In the genomic region with DNA sequence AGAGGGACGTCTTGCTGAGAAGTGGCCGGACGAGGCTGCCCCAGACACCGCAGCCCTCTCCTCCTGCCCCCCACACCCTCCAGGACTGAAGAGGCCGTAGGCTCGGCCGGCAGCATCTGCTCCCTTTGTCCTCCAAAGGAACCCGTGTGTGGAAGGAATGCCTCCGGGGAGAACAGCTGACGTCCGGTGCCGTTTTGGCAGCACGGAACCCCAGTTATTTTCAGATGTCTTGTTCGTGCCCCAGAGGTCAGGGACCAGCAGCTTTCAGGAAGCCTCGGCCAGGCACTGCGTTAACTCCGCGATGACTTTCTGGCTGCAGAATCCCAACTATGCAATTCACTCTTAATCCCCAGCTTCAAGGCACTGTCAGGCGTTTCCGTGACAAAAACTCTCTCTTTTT, we compare ENCODE assay signal across 12 cellular contexts. TPM values are rescaled to one million over a fixed set of nuclear protein-coding genes. Genes with fewer than 3 reads are reported as not detected.
DNase-seq lines count a peak whose midpoint lies in the region; ATAC-seq and TF ChIP-seq lines count a peak whose summit lies in the region.
"Had no signal": no experiment of that assay in that cellular context is flagged by ENCODE, and none has a peak within 500 bp of the region (broad histone marks: within the 10 kb centered on the region; RNA-seq: fewer than 3 reads in every experiment).

No MANE protein-coding gene starts in this region.

- H3K9me1 ChIP-seq in IMR-90 (ENCODE audit: insufficient read depth, low read length): no peaks in the 10 kb centered on the region

- no peak overlapping the region for H3K14ac ChIP-seq in IMR-90 (replicated peaks; ENCODE audit: low read depth, low read length)

- no peak overlapping the region for H3K4ac ChIP-seq in IMR-90 (ENCODE audit: low read depth, low read length)

- no peak overlapping the region for H4K5ac ChIP-seq in IMR-90 (ENCODE audit: low read depth, low read length)

- BruUV-seq in IMR-90 (replicated peaks; lab: Mats Ljungman, UMichigan) (no TSS peak), PC-3 (replicated peaks; lab: Mats Ljungman, UMichigan) (no TSS peak), Caco-2 (replicated peaks; lab: Mats Ljungman, UMichigan) (no TSS peak)

- peaks cover 22% of the 10 kb centered on the region; the same call in 1 of the 2 replicates for H3K9me3 ChIP-seq in AG04450 (ENCODE audit: control insufficient read depth, insufficient read depth, low read length)
- no peaks in the 10 kb centered on the region for H3K9me3 ChIP-seq in IMR-90 (ENCODE audit: control insufficient read depth, insufficient read depth, low read length)
- H3K9me3 ChIP-seq in fibroblast of lung (ENCODE audit: control insufficient read depth, insufficient read depth, low read depth, low read length): no peaks in the 10 kb centered on the region
- no peaks in the 10 kb centered on the region for H3K9me3 ChIP-seq in PC-3 (ENCODE audit: low read length)
- H3K9me3 ChIP-seq in Caco-2: no peaks in the 10 kb centered on the region
- H3K9me3 ChIP-seq: uterus had no signal

- peak overlapping the region; percentile 47 for H3K4me3 Mint-ChIP-seq in mesothelial cell of epicardium
- no peak overlapping the region for H3K4me3 Mint-ChIP-seq in Caco-2 (ENCODE audit: unreplicated experiment)
- H3K4me3 Mint-ChIP-seq: activated naive CD4-positive, alpha-beta T cell treated with anti-CD3 and anti-CD28 coated beads, Interleukin-2, amount 50 U/mL, for 24 hours had no signal

- no peak overlapping the region for H3K56ac ChIP-seq in IMR-90 (ENCODE audit: extremely low read depth, insufficient read depth, low read length)

- no peak overlapping the region for H4K91ac ChIP-seq in IMR-90 (ENCODE audit: insufficient read depth, low read depth, low read length)

- no peaks in the 10 kb centered on the region for H3K79me1 ChIP-seq in IMR-90 (ENCODE audit: low read depth in 1 of 2, low read length in 2 of 2)

- no peak overlapping the region for H2BK15ac ChIP-seq in IMR-90 (ENCODE audit: low read depth, low read length)

- ATAC-seq in IMR-90 (ENCODE audit: low read depth) (peak; percentile 94), PC-3 (no peak)
- ATAC-seq: left colon had no signal

- H2AFZ ChIP-seq in IMR-90 (replicated peaks; ENCODE audit: low read length, poor library complexity): peak overlapping the region; percentile 57
- H2AFZ ChIP-seq in fibroblast of lung (ENCODE audit: low read length): peak overlapping the region; percentile 11
- H2AFZ ChIP-seq in PC-3 (ENCODE audit: low read length): no peak overlapping the region

- H3K23ac ChIP-seq in IMR-90 (ENCODE audit: low read depth, low read length): no peak overlapping the region

- H2AK5ac ChIP-seq in IMR-90 (ENCODE audit: low read depth, low read length): no peak overlapping the region

- H3K4me1 ChIP-seq in IMR-90 (ENCODE audit: control insufficient read depth, insufficient read depth, low read length) (no peaks in the 10 kb centered on the region), fibroblast of lung (ENCODE audit: control insufficient read depth, extremely low read depth, insufficient read depth, low read length) (no peaks in the 10 kb centered on the region), PC-3 (ENCODE audit: insufficient read depth, low read length) (no peaks in the 10 kb centered on the region), Caco-2 (no peaks in the 10 kb centered on the region)
- H3K4me1 ChIP-seq: uterus had no signal

- POLR2A ChIA-PET in AG04450 (lab: Yijun Ruan, JAX): no interaction called here
- POLR2A ChIA-PET in IMR-90 (lab: Charles Lee; ENCODE audit: unreplicated experiment): no interaction called here
- POLR2A ChIA-PET in PC-3 (lab: Charles Lee; ENCODE audit: unreplicated experiment): no interaction called here
- POLR2A ChIA-PET in Caco-2 (lab: Charles Lee): no interaction called here

- TF ChIP-seq CTCF in AG04450 (IDR thresholded peaks at IDR 0.05; ENCODE audit: low read depth, low read length) (no peak), IMR-90 (conservative IDR thresholded peaks at IDR 0.05; ENCODE audit: low read depth, low read length) (no peak), fibroblast of lung (conservative IDR thresholded peaks at IDR 0.05 in 1 of 2, IDR thresholded peaks at IDR 0.05 in 1 of 2; ENCODE audit: low read depth in 1 of 2, low read length in 2 of 2) (no peak), mesothelial cell of epicardium (IDR thresholded peaks at IDR 0.05; ENCODE audit: unreplicated experiment) (no peak), PC-3 (conservative IDR thresholded peaks at IDR 0.05; ENCODE audit: low read depth, low read length) (no peak), Caco-2 (IDR thresholded peaks at IDR 0.05; ENCODE audit: insufficient read depth in 1 of 2, low read depth in 1 of 2, low read length in 1 of 2, severe bottlenecking in 1 of 2, unreplicated experiment in 1 of 2) (no peak)

- no peak overlapping the region for H2BK120ac ChIP-seq in IMR-90 (ENCODE audit: low read depth, low read length)

- H3K27ac Mint-ChIP-seq in mesothelial cell of epicardium (peak overlapping the region; percentile 56), Caco-2 (ENCODE audit: unreplicated experiment) (no peak overlapping the region)
- H3K27ac Mint-ChIP-seq: activated naive CD4-positive, alpha-beta T cell treated with anti-CD3 and anti-CD28 coated beads, Interleukin-2, amount 50 U/mL, for 24 hours had no signal

- H3K4me2 ChIP-seq in IMR-90 (ENCODE audit: low read depth, low read length) (no peak overlapping the region), fibroblast of lung (ENCODE audit: extremely low read depth, insufficient read depth, low read length) (no peak overlapping the region), PC-3 (ENCODE audit: low read length) (no peak overlapping the region)

- H3K36me3 ChIP-seq in IMR-90 (ENCODE audit: control insufficient read depth, insufficient read depth, low read length) (no peaks in the 10 kb centered on the region), fibroblast of lung (ENCODE audit: control insufficient read depth, insufficient read depth, low read length) (no peaks in the 10 kb centered on the region), PC-3 (ENCODE audit: low read depth, low read length) (no peaks in the 10 kb centered on the region), Caco-2 (ENCODE audit: control insufficient read depth, insufficient read depth, low read length) (no peaks in the 10 kb centered on the region)
- H3K36me3 ChIP-seq: uterus had no signal

- DNase-seq in AG04450 (ENCODE audit: low read depth, low spot score) (no peak), IMR-90 (peak; percentile 46), fibroblast of lung (ENCODE audit: low read depth in 2 of 2) (peak; percentile 20 to 69), mesothelial cell of epicardium (ENCODE audit: low spot score in 2 of 2, unreplicated experiment in 2 of 2) (no peak), PC-3 (no peak), NCI-H2196 treated with DMSO at 0.1 percent for 48 hours (lab: John Stamatoyannopoulos, UW; ENCODE audit: unreplicated experiment) (no peak), D341Med (ENCODE audit: low spot score) (no peak), Caco-2 (no peak)
- DNase-seq: left colon, NCI-H774, uterus had no signal

- no peaks in the 10 kb centered on the region for H4K20me1 ChIP-seq in IMR-90 (ENCODE audit: insufficient read depth, low read length)
- H4K20me1 ChIP-seq in fibroblast of lung (ENCODE audit: control insufficient read depth, extremely low read depth, insufficient read depth, low read length): no peaks in the 10 kb centered on the region
- no peaks in the 10 kb centered on the region for H4K20me1 ChIP-seq in PC-3 (ENCODE audit: low read length)

- H3K4me3 ChIP-seq in AG04450 (ENCODE audit: low read depth, low read length) (no peak overlapping the region), IMR-90 (ENCODE audit: insufficient read depth, low read depth, low read length) (no peak overlapping the region), fibroblast of lung (replicated peaks in 1 of 4; ENCODE audit: control extremely low read depth in 1 of 4, insufficient read depth in 1 of 4, low read depth in 3 of 4, low read length in 4 of 4) (no peak overlapping the region), PC-3 (ENCODE audit: low read length) (no peak overlapping the region), Caco-2 (ENCODE audit: low read depth, low read length) (no peak overlapping the region)
- H3K4me3 ChIP-seq: uterus had no signal

- H3K9ac ChIP-seq in IMR-90 (ENCODE audit: low read depth, low read length) (no peak overlapping the region), fibroblast of lung (ENCODE audit: insufficient read depth, low read length) (no peak overlapping the region), PC-3 (ENCODE audit: low read length) (no peak overlapping the region)

- CTCF ChIA-PET in AG04450 (lab: Charles Lee): no interaction called here
- CTCF ChIA-PET in IMR-90 (lab: Yijun Ruan, JAX): no interaction called here
- CTCF ChIA-PET in PC-3 (lab: Charles Lee): no interaction called here
- CTCF ChIA-PET in Caco-2 (lab: Charles Lee): no interaction called here

- H3K4me1 Mint-ChIP-seq in mesothelial cell of epicardium: peaks cover 2% of the 10 kb centered on the region
- H3K4me1 Mint-ChIP-seq in Caco-2 (ENCODE audit: low read depth, unreplicated experiment): no peaks in the 10 kb centered on the region
- H3K4me1 Mint-ChIP-seq: activated naive CD4-positive, alpha-beta T cell treated with anti-CD3 and anti-CD28 coated beads, Interleukin-2, amount 50 U/mL, for 24 hours had no signal

- no peak overlapping the region for H2BK20ac ChIP-seq in IMR-90 (ENCODE audit: low read depth, low read length)

- in situ Hi-C loops in IMR-90 (cut with MboI; ENCODE audit: low sequenced_read_pairs): no loop called here

- WGBS in IMR-90 (ENCODE audit: extremely low coverage in 2 of 2, insufficient read length in 1 of 2), 2 experiments: 0% methylated on average over 3 of the region's 20 CpGs; no CpG with 5 or more reads in 1 of the 2 experiments

- no peak overlapping the region for H3K18ac ChIP-seq in IMR-90 (ENCODE audit: low read depth, low read length)

- H2AK9ac ChIP-seq in IMR-90 (replicated peaks; ENCODE audit: low read depth, low read length, poor library complexity): no peak overlapping the region

- H3K27me3 Mint-ChIP-seq in mesothelial cell of epicardium (ENCODE audit: low read depth) (no peaks in the 10 kb centered on the region), Caco-2 (ENCODE audit: insufficient read depth, unreplicated experiment) (no peaks in the 10 kb centered on the region)
- H3K27me3 Mint-ChIP-seq: activated naive CD4-positive, alpha-beta T cell treated with anti-CD3 and anti-CD28 coated beads, Interleukin-2, amount 50 U/mL, for 24 hours had no signal

- dilution Hi-C loops in IMR-90 (cut with HindIII; ENCODE audit: low sequenced_read_pairs, unreplicated experiment): no loop called here

- H4K8ac ChIP-seq in IMR-90 (ENCODE audit: low read depth in 2 of 2, low read length in 2 of 2): no peak overlapping the region

- no peaks in the 10 kb centered on the region for H3K27me3 ChIP-seq in AG04450 (ENCODE audit: control insufficient read depth, insufficient read depth, low read length)
- H3K27me3 ChIP-seq in IMR-90 (ENCODE audit: control insufficient read depth, insufficient read depth, low read length): no peaks in the 10 kb centered on the region
- no peaks in the 10 kb centered on the region for H3K27me3 ChIP-seq in fibroblast of lung (ENCODE audit: control insufficient read depth, insufficient read depth, low read length)
- H3K27me3 ChIP-seq in PC-3 (ENCODE audit: low read length): no peaks in the 10 kb centered on the region
- H3K27me3 ChIP-seq in Caco-2 (replicated peaks; ENCODE audit: control insufficient read depth, insufficient read depth, low read length): no peaks in the 10 kb centered on the region
- H3K27me3 ChIP-seq: uterus had no signal

- H3K9me2 ChIP-seq in PC-3 (replicated peaks; ENCODE audit: low read length): no peaks in the 10 kb centered on the region

- no peak for TF ChIP-seq RAD21 in IMR-90 (IDR thresholded peaks at IDR 0.05; ENCODE audit: low read length)

- H3K36me3 Mint-ChIP-seq in mesothelial cell of epicardium (no peaks in the 10 kb centered on the region), Caco-2 (ENCODE audit: insufficient read depth, unreplicated experiment) (no peaks in the 10 kb centered on the region)
- H3K36me3 Mint-ChIP-seq: activated naive CD4-positive, alpha-beta T cell treated with anti-CD3 and anti-CD28 coated beads, Interleukin-2, amount 50 U/mL, for 24 hours had no signal

- H3K27ac ChIP-seq in AG04450 (ENCODE audit: low read depth, low read length) (peak overlapping the region; percentile 21), IMR-90 (ENCODE audit: insufficient read depth, low read length) (no peak overlapping the region), fibroblast of lung (ENCODE audit: insufficient read depth, low read length) (no peak overlapping the region), PC-3 (ENCODE audit: low read length) (no peak overlapping the region)
- H3K27ac ChIP-seq: uterus had no signal

- H3K9me3 Mint-ChIP-seq in mesothelial cell of epicardium: no peaks in the 10 kb centered on the region
- no peaks in the 10 kb centered on the region for H3K9me3 Mint-ChIP-seq in Caco-2 (ENCODE audit: unreplicated experiment)
- H3K9me3 Mint-ChIP-seq: activated naive CD4-positive, alpha-beta T cell treated with anti-CD3 and anti-CD28 coated beads, Interleukin-2, amount 50 U/mL, for 24 hours had no signal

- H3K79me2 ChIP-seq in fibroblast of lung (ENCODE audit: control insufficient read depth, insufficient read depth, low read length) (no peaks in the 10 kb centered on the region), PC-3 (ENCODE audit: low read length) (no peaks in the 10 kb centered on the region)

- H3F3A ChIP-seq in PC-3 (ENCODE audit: low read length, unreplicated experiment): no peaks in the 10 kb centered on the region

- no peak overlapping the region for H2BK5ac ChIP-seq in IMR-90 (ENCODE audit: low read depth, low read length, poor library complexity, severe bottlenecking)

- no peak for TF ChIP-seq POLR2A in IMR-90 (IDR thresholded peaks at IDR 0.05; ENCODE audit: low read depth, low read length)

- intact Hi-C loops in IMR-90 (cut with micrococcal nuclease) (no loop called here), PC-3 (cut with micrococcal nuclease) (no loop called here), Caco-2 (cut with micrococcal nuclease; ENCODE audit: unreplicated experiment) (no loop called here)

RNA-seq across cellular contexts. Expression of a gene that starts 10.9 kb away (rescaled TPM):
- polyA plus RNA-seq in AG04450 (2011; rRNA removed) (4.8 and 5.5 TPM in 2 replicates), IMR-90 (2012; rRNA removed) (13.2 and 13.7 TPM in 2 replicates), fibroblast of lung (3.2 and 6.3 TPM in 2 replicates)
- polyA minus RNA-seq in AG04450 (2011; rRNA and poly(A)+ RNA removed): 10.0 and 14.6 TPM in 2 replicates
- total RNA-seq in IMR-90 (2012; rRNA removed) (11.1 and 13.3 TPM in 2 replicates), fibroblast of lung (14.4 and 14.7 TPM in 2 replicates), mesothelial cell of epicardium (63.0 to 65.5 TPM (median 65.2 TPM) in 3 replicates), PC-3 (2014; rRNA removed) (35.2 and 35.4 TPM in 2 replicates), Caco-2 (2022) (57.9 and 71.3 TPM in 2 replicates)
- polyA plus RNA-seq in IMR-90 (2012; cell fraction: cytosol; rRNA removed): 9.1 and 13.3 TPM in 2 replicates
- polyA plus RNA-seq in IMR-90 (2012; cell fraction: nucleus; rRNA removed; ENCODE audit: low replicate concordance): 52.7 and 142 TPM in 2 replicates
- polyA plus RNA-seq in fibroblast of lung (2012): 4.3 and 9.2 TPM in 2 replicates
- 20.1 and 24.1 TPM in 2 replicates for polyA minus RNA-seq in fibroblast of lung (ENCODE audit: low replicate concordance)

Comparison
In these comparisons a context has a peak if more than half of its experiments do, and no peak if none do; other contexts are left out.
1. DNase-seq: peak in IMR-90 (single experiment) and fibroblast of lung (2 of 2); none in AG04450 (single experiment), mesothelial cell of epicardium (0 of 2), PC-3 (single experiment), NCI-H2196 treated with DMSO at 0.1 percent for 48 hours (single experiment), D341Med (single experiment) and Caco-2 (0 of 2).